Comparison of ENCODE assay signal across 17 cellular contexts in genomic region chr16:17358350-17358749, GRCh38.
DNase-seq lines count a peak whose midpoint lies in the region; ATAC-seq and TF ChIP-seq lines count a peak whose summit lies in the region.
"Had no signal": no experiment of that assay in that cellular context is flagged by ENCODE, and none has a peak within 500 bp of the region (broad histone marks: within the 10 kb centered on the region; RNA-seq: fewer than 3 reads in every experiment).

No MANE protein-coding gene starts in this region.

- no peak for TF ChIP-seq CTCF in tibial artery (IDR thresholded peaks at IDR 0.05)

- ATAC-seq in activated CD8-positive, alpha-beta T cell treated with anti-CD3 and anti-CD28 coated beads, Interleukin-2, amount 10 ng/mL, durations not matched to agents 7 days and 5 days, result no peak
- no peak for ATAC-seq in GM21360 (IDR thresholded peaks at IDR 0.05; ENCODE audit: unreplicated experiment)
- ATAC-seq: Panc1 had no signal

- peaks cover 57% of the 10 kb centered on the region for H3K4me1 Mint-ChIP-seq in activated naive CD4-positive, alpha-beta T cell treated with anti-CD3 and anti-CD28 coated beads for 36 hours (ENCODE audit: low read depth)
- peaks cover 88% of the 10 kb centered on the region for H3K4me1 Mint-ChIP-seq in activated CD8-positive, alpha-beta T cell treated with anti-CD3 and anti-CD28 coated beads, Interleukin-2, amount 10 ng/mL, durations not matched to agents 7 days and 5 days (ENCODE audit: low read depth)

- no peaks in the 10 kb centered on the region for H3K27me3 Mint-ChIP-seq in activated naive CD4-positive, alpha-beta T cell treated with anti-CD3 and anti-CD28 coated beads for 36 hours (ENCODE audit: low read depth)
- no peaks in the 10 kb centered on the region for H3K27me3 Mint-ChIP-seq in activated CD8-positive, alpha-beta T cell treated with anti-CD3 and anti-CD28 coated beads, Interleukin-2, amount 10 ng/mL, durations not matched to agents 7 days and 5 days (ENCODE audit: low read depth)
- H3K27me3 Mint-ChIP-seq: memory B cell had no signal

- H3K27ac Mint-ChIP-seq in activated naive CD4-positive, alpha-beta T cell treated with anti-CD3 and anti-CD28 coated beads for 36 hours, result peak overlapping the region; percentile 68
- peak overlapping the region; percentile 94 for H3K27ac Mint-ChIP-seq in activated CD8-positive, alpha-beta T cell treated with anti-CD3 and anti-CD28 coated beads, Interleukin-2, amount 10 ng/mL, durations not matched to agents 7 days and 5 days

- no peak for DNase-seq in activated naive CD4-positive, alpha-beta T cell treated with anti-CD3 and anti-CD28 coated beads for 36 hours
- no peak for DNase-seq in activated naive CD4-positive, alpha-beta T cell (lab: John Stamatoyannopoulos, UW)
- DNase-seq in activated CD8-positive, alpha-beta T cell treated with anti-CD3 and anti-CD28 coated beads, Interleukin-2, amount 10 ng/mL, durations not matched to agents 7 days and 5 days, result no peak
- DNase-seq in tibial artery (no peak), Kasumi-1 (lab: John Stamatoyannopoulos, UW) (no peak), KG1 (lab: John Stamatoyannopoulos, UW) (no peak)
- DNase-seq: NCI-H2081; NCI-H69; stimulated activated CD4-positive, alpha-beta T cell treated with anti-CD3 and anti-CD28 coated beads, Interleukin-4, amount 100 ng/mL, for 4 hours; uterus had no signal

- H3K27ac ChIP-seq in mesodermal cell (ENCODE audit: low read depth, low read length, severe bottlenecking) (peak overlapping the region; percentile 71), tibial artery (peak overlapping the region; percentile 57 to 63)
- H3K27ac ChIP-seq: ovary, uterus had no signal

- peaks cover 3% of the 10 kb centered on the region for H3K36me3 ChIP-seq in mesodermal cell (ENCODE audit: control insufficient read depth, insufficient read depth, low read length)
- no peaks in the 10 kb centered on the region for H3K36me3 ChIP-seq in tibial artery
- H3K36me3 ChIP-seq: HAP-1, ovary, uterus had no signal

- no peaks in the 10 kb centered on the region for H3K9me3 Mint-ChIP-seq in activated naive CD4-positive, alpha-beta T cell treated with anti-CD3 and anti-CD28 coated beads for 36 hours
- H3K9me3 Mint-ChIP-seq in activated CD8-positive, alpha-beta T cell treated with anti-CD3 and anti-CD28 coated beads, Interleukin-2, amount 10 ng/mL, durations not matched to agents 7 days and 5 days (ENCODE audit: insufficient read depth), result no peaks in the 10 kb centered on the region
- H3K9me3 Mint-ChIP-seq: memory B cell had no signal

- intact Hi-C loops in activated naive CD4-positive, alpha-beta T cell treated with anti-CD3 and anti-CD28 coated beads for 36 hours (cut with micrococcal nuclease), result no loop called here
- intact Hi-C loops in tibial artery (cut with DNase I; ENCODE audit: low total_unique reads), result no loop called here

- CTCF ChIA-PET in activated naive CD4-positive, alpha-beta T cell treated with anti-CD3 and anti-CD28 coated beads for 36 hours (lab: Charles Lee), result no interaction called here
- CTCF ChIA-PET in activated CD8-positive, alpha-beta T cell treated with anti-CD3 and anti-CD28 coated beads, Interleukin-2, amount 10 ng/mL, durations not matched to agents 7 days and 5 days (lab: Charles Lee), result interaction anchor here (1.4 to 2.9 kb wide), 4 partner anchors 11 to 110 kb away, joined by 6 to 26 read pairs (median 18); no protein-coding TSS in a partner anchor

- no peaks in the 10 kb centered on the region for H3K27me3 ChIP-seq in tibial artery
- H3K27me3 ChIP-seq: ovary, uterus had no signal

- WGBS in mesodermal cell (ENCODE audit: insufficient coverage in 2 of 2), 2 experiments, result 92 to 100% methylated on average over 5 to 6 of the region's 8 CpGs

- POLR2A ChIA-PET in activated CD8-positive, alpha-beta T cell treated with anti-CD3 and anti-CD28 coated beads, Interleukin-2, amount 10 ng/mL, durations not matched to agents 7 days and 5 days (lab: Charles Lee), result interaction anchor here (1.9 to 3.9 kb wide), 2 partner anchors 11 to 13 kb away, joined by 5 to 27 read pairs; no protein-coding TSS in a partner anchor

- H3K9me3 ChIP-seq in mesodermal cell (ENCODE audit: control insufficient read depth, low read length), result no peaks in the 10 kb centered on the region
- no peaks in the 10 kb centered on the region for H3K9me3 ChIP-seq in tibial artery
- H3K9me3 ChIP-seq: HAP-1, ovary, uterus had no signal

- H3K4me1 ChIP-seq in mesodermal cell (ENCODE audit: control insufficient read depth, insufficient read depth, low read length, poor library complexity, severe bottlenecking) (peaks cover 4% of the 10 kb centered on the region), tibial artery (peaks cover 0 to 31% (median 26%) of the 10 kb centered on the region in 4 donors)
- H3K4me1 ChIP-seq: HAP-1, uterus had no signal

- H3K36me3 Mint-ChIP-seq in activated naive CD4-positive, alpha-beta T cell treated with anti-CD3 and anti-CD28 coated beads for 36 hours (ENCODE audit: low read depth), result peaks cover 1% of the 10 kb centered on the region
- H3K36me3 Mint-ChIP-seq in activated CD8-positive, alpha-beta T cell treated with anti-CD3 and anti-CD28 coated beads, Interleukin-2, amount 10 ng/mL, durations not matched to agents 7 days and 5 days (ENCODE audit: low read depth), result peaks cover 86% of the 10 kb centered on the region

- no peak overlapping the region for H3K4me3 ChIP-seq in mesodermal cell (ENCODE audit: extremely low read depth, insufficient read depth, low read length, poor library complexity, severe bottlenecking)
- no peak overlapping the region for H3K4me3 ChIP-seq in tibial artery
- H3K4me3 ChIP-seq: coronary artery, HAP-1, ovary, uterus had no signal

- H3K4me3 Mint-ChIP-seq in activated naive CD4-positive, alpha-beta T cell treated with anti-CD3 and anti-CD28 coated beads for 36 hours, result no peak overlapping the region
- peak overlapping the region; percentile 8 for H3K4me3 Mint-ChIP-seq in activated CD8-positive, alpha-beta T cell treated with anti-CD3 and anti-CD28 coated beads, Interleukin-2, amount 10 ng/mL, durations not matched to agents 7 days and 5 days
- H3K4me3 Mint-ChIP-seq: memory B cell had no signal
